In genomic region chr4:89373396-89373795, GRCh38 we compare ENCODE assay signal across 28 cellular contexts.
"Had no signal": no experiment of that assay in that cellular context is flagged by ENCODE, and none has a peak within 500 bp of the region (broad histone marks: within the 10 kb centered on the region; RNA-seq: fewer than 3 reads in every experiment).

No MANE protein-coding gene starts in this region.

- H3K27ac ChIP-seq: coronary artery, esophagus squamous epithelium, heart right ventricle, lower lobe of right lung, neutrophil, pancreas, right lobe of liver, suprapubic skin, transverse colon, upper lobe of right lung, uterus had no signal

- H3K36me3 ChIP-seq: esophagus squamous epithelium, heart right ventricle, lower lobe of right lung, neutrophil, pancreas, right lobe of liver, suprapubic skin, transverse colon, upper lobe of right lung, uterus had no signal

- H3K27me3 ChIP-seq: esophagus squamous epithelium, heart right ventricle, neutrophil, pancreas, right lobe of liver, suprapubic skin, transverse colon, upper lobe of right lung, uterus had no signal

- H3K4me3 ChIP-seq: coronary artery, esophagus squamous epithelium, heart right ventricle, lower lobe of right lung, mucosa of descending colon, pancreas, right lobe of liver, suprapubic skin, transverse colon, upper lobe of right lung, uterus had no signal

- H3K36me3 Mint-ChIP-seq: mesothelial cell of epicardium, naive B cell had no signal

- H3K27ac Mint-ChIP-seq: mesothelial cell of epicardium; naive B cell; nephron progenitor cell; progenitor cell of endocrine pancreas; stimulated activated naive CD8-positive, alpha-beta T cell treated with anti-CD3 and anti-CD28 coated beads, Interleukin-15, amount 100 ng/mL, for 72 hours had no signal

- DNase-seq: dermis blood vessel endothelial cell; effector memory CD4-positive, alpha-beta T cell; erythroblast; esophagus squamous epithelium; foreskin melanocyte; glutamatergic neuron; heart right ventricle; hippocampal formation; left ventricle myocardium superior; lower lobe of right lung; mucosa of descending colon; naive B cell; nephron progenitor cell; pancreas; right lobe of liver; small intestine; stimulated activated CD4-positive, alpha-beta T cell treated with anti-CD3 and anti-CD28 coated beads, Interleukin-15, amount 100 ng/mL, for 24 hours; stimulated activated CD4-positive, alpha-beta T cell treated with anti-CD3 and anti-CD28 coated beads, Interleukin-2, amount 100 ng/mL, for 48 hours; stimulated activated naive CD4-positive, alpha-beta T cell; stimulated activated naive CD8-positive, alpha-beta T cell treated with anti-CD3 and anti-CD28 coated beads, Interleukin-15, amount 100 ng/mL, for 72 hours; transverse colon; upper lobe of right lung; uterus had no signal

- H3K27me3 Mint-ChIP-seq: progenitor cell of endocrine pancreas; stimulated activated naive CD8-positive, alpha-beta T cell treated with anti-CD3 and anti-CD28 coated beads, Interleukin-15, amount 100 ng/mL, for 72 hours had no signal

- H3K9me3 ChIP-seq: esophagus squamous epithelium, lower lobe of right lung, mucosa of descending colon, neutrophil, pancreas, right lobe of liver, suprapubic skin, upper lobe of right lung, uterus had no signal

- H3K4me3 Mint-ChIP-seq: mesothelial cell of epicardium; naive B cell; nephron progenitor cell; stimulated activated naive CD8-positive, alpha-beta T cell treated with anti-CD3 and anti-CD28 coated beads, Interleukin-15, amount 100 ng/mL, for 72 hours had no signal

- H3K4me1 ChIP-seq: esophagus squamous epithelium, lower lobe of right lung, pancreas, right lobe of liver, suprapubic skin, transverse colon, upper lobe of right lung, uterus had no signal

- H3K4me1 Mint-ChIP-seq: nephron progenitor cell; stimulated activated naive CD8-positive, alpha-beta T cell treated with anti-CD3 and anti-CD28 coated beads, Interleukin-15, amount 100 ng/mL, for 72 hours had no signal

- ATAC-seq: heart right ventricle; left ventricle myocardium superior; lower lobe of right lung; mucosa of descending colon; pancreas; right lobe of liver; stimulated activated naive CD8-positive, alpha-beta T cell treated with anti-CD3 and anti-CD28 coated beads, Interleukin-15, amount 100 ng/mL, for 72 hours; upper lobe of right lung had no signal
